Comparison of ENCODE assay signal across 8 cellular contexts in genomic region chr11:57566564-57567209, GRCh38. TPM values are rescaled to one million over a fixed set of nuclear protein-coding genes. Genes with fewer than 3 reads are reported as not detected.
DNase-seq lines count a peak whose midpoint lies in the region; ATAC-seq, FAIRE-seq and TF ChIP-seq lines count a peak whose summit lies in the region.

No MANE protein-coding gene starts in this region.

- no peaks in the 10 kb centered on the region for H3K27me3 Mint-ChIP-seq in activated CD4-positive, alpha-beta T cell treated with anti-CD3 and anti-CD28 coated beads, Interleukin-2, amount 10 ng/mL, durations not matched to agents 24 days and 14 days

- H3K9me3 Mint-ChIP-seq in activated CD4-positive, alpha-beta T cell treated with anti-CD3 and anti-CD28 coated beads, Interleukin-2, amount 10 ng/mL, durations not matched to agents 24 days and 14 days: no peaks in the 10 kb centered on the region

- H3K27ac Mint-ChIP-seq in activated CD4-positive, alpha-beta T cell treated with anti-CD3 and anti-CD28 coated beads, Interleukin-2, amount 10 ng/mL, durations not matched to agents 24 days and 14 days: peak overlapping the region; percentile 91

- ATAC-seq in GM19467 (IDR thresholded peaks at IDR 0.05; ENCODE audit: unreplicated experiment) (peak; percentile 16), GM18520 (IDR thresholded peaks at IDR 0.05; ENCODE audit: unreplicated experiment) (no peak), GM18858 (IDR thresholded peaks at IDR 0.05; ENCODE audit: unreplicated experiment) (no peak)

- intact Hi-C loops in activated CD4-positive, alpha-beta T cell treated with anti-CD3 and anti-CD28 coated beads, Interleukin-2, amount 10 ng/mL, durations not matched to agents 24 days and 14 days (cut with micrococcal nuclease): loop anchor here (1.0 to 10.0 kb wide), 8 partner anchors 35 to 1578 kb away; partner anchors contain the start of genes FAM111A, MED19, TMX2 and ZFP91

- 5 to 13% (median 5%) methylated on average over 6 of the region's 6 CpGs for WGBS in small intestine, 3 donors

- FAIRE-seq in small intestine (lab: Jason Lieb, UNC): no peak

- no peak for TF ChIP-seq CTCF in fibroblast of villous mesenchyme (IDR thresholded peaks at IDR 0.05; ENCODE audit: insufficient read depth, low read depth, low read length)

- H3K4me3 Mint-ChIP-seq in activated CD4-positive, alpha-beta T cell treated with anti-CD3 and anti-CD28 coated beads, Interleukin-2, amount 10 ng/mL, durations not matched to agents 24 days and 14 days: peak overlapping the region; percentile 99

- H3K4me3 ChIP-seq in fibroblast of villous mesenchyme (ENCODE audit: low read depth, low read length): peak overlapping the region; percentile 91
- peak overlapping the region; percentile 74 to 84 for H3K4me3 ChIP-seq in small intestine (ENCODE audit: low read depth in 1 of 2, low read length in 2 of 2)

- H3K9me3 ChIP-seq in small intestine (ENCODE audit: control insufficient read depth, low read depth): no peaks in the 10 kb centered on the region

- H3K36me3 ChIP-seq in small intestine (ENCODE audit: control insufficient read depth in 2 of 2, insufficient read depth in 2 of 2, low read length in 2 of 2): no peaks in the 10 kb centered on the region

- no peaks in the 10 kb centered on the region for H3K27me3 ChIP-seq in small intestine (ENCODE audit: control insufficient read depth in 2 of 2, insufficient read depth in 2 of 2, low read length in 2 of 2)

- peaks cover 22% of the 10 kb centered on the region for H3K36me3 Mint-ChIP-seq in activated CD4-positive, alpha-beta T cell treated with anti-CD3 and anti-CD28 coated beads, Interleukin-2, amount 10 ng/mL, durations not matched to agents 24 days and 14 days (ENCODE audit: low read depth)

- peak; percentile 75 for DNase-seq in activated CD4-positive, alpha-beta T cell treated with anti-CD3 and anti-CD28 coated beads, Interleukin-2, amount 10 ng/mL, durations not matched to agents 24 days and 14 days
- DNase-seq in fibroblast of villous mesenchyme (ENCODE audit: low read depth) (no peak), small intestine (no peak), NCI-H2171 (lab: John Stamatoyannopoulos, UW) (no peak), DMS53 (lab: John Stamatoyannopoulos, UW) (no peak)

- H3K4me1 Mint-ChIP-seq in activated CD4-positive, alpha-beta T cell treated with anti-CD3 and anti-CD28 coated beads, Interleukin-2, amount 10 ng/mL, durations not matched to agents 24 days and 14 days: peaks cover 48% of the 10 kb centered on the region

- H3K27ac ChIP-seq in small intestine (ENCODE audit: low read depth in 1 of 2, low read length in 1 of 2): peak overlapping the region; percentile 51 to 85

- peaks cover 2 to 8% of the 10 kb centered on the region in 2 donors for H3K4me1 ChIP-seq in small intestine (ENCODE audit: control insufficient read depth in 2 of 2, insufficient read depth in 1 of 2, low read depth in 1 of 2, low read length in 1 of 2)

RNA-seq across cellular contexts. Expression of gene UBE2L6, which starts 0.8 kb away (rescaled TPM):
- 151 and 157 TPM in 2 replicates for total RNA-seq in activated CD4-positive, alpha-beta T cell treated with anti-CD3 and anti-CD28 coated beads, Interleukin-2, amount 10 ng/mL, durations not matched to agents 24 days and 14 days
- total RNA-seq in fibroblast of villous mesenchyme: 60.9 and 73.0 TPM in 2 replicates
- 10 to 100 TPM; 56.8 to 72.3 (median 60.5) TPM for polyA plus RNA-seq in small intestine

RNA-seq across cellular contexts. Expression of gene SMTNL1, which starts 29.3 kb away (rescaled TPM):
- not detected in 2 replicates for total RNA-seq in activated CD4-positive, alpha-beta T cell treated with anti-CD3 and anti-CD28 coated beads, Interleukin-2, amount 10 ng/mL, durations not matched to agents 24 days and 14 days
- total RNA-seq in fibroblast of villous mesenchyme: not detected in 2 replicates
- polyA plus RNA-seq in small intestine: not detected

RNA-seq across cellular contexts. Expression of gene SERPING1, which starts 30.8 kb away (rescaled TPM):
- 0.14 and 0.28 TPM in 2 replicates for total RNA-seq in activated CD4-positive, alpha-beta T cell treated with anti-CD3 and anti-CD28 coated beads, Interleukin-2, amount 10 ng/mL, durations not matched to agents 24 days and 14 days
- 10.8 and 21.9 TPM in 2 replicates for total RNA-seq in fibroblast of villous mesenchyme
- 100 to 1,000 TPM in 1 of 3 donors, 10 to 100 TPM in 1, 1 to 10 TPM in 1; 5.4 to 201 (median 17.6) TPM for polyA plus RNA-seq in small intestine

RNA-seq across cellular contexts. Expression of gene TIMM10, which starts 36.1 kb away (rescaled TPM):
- total RNA-seq in activated CD4-positive, alpha-beta T cell treated with anti-CD3 and anti-CD28 coated beads, Interleukin-2, amount 10 ng/mL, durations not matched to agents 24 days and 14 days: 108 and 112 TPM in 2 replicates
- 27.7 and 39.3 TPM in 2 replicates for total RNA-seq in fibroblast of villous mesenchyme
- polyA plus RNA-seq in small intestine: 10 to 100 TPM; 58.4 to 84.8 (median 63.1) TPM

RNA-seq across cellular contexts. Expression of gene SLC43A1, which starts 51.2 kb away (rescaled TPM):
- total RNA-seq in activated CD4-positive, alpha-beta T cell treated with anti-CD3 and anti-CD28 coated beads, Interleukin-2, amount 10 ng/mL, durations not matched to agents 24 days and 14 days: 35.3 and 35.8 TPM in 2 replicates
- 6.0 and 9.3 TPM in 2 replicates for total RNA-seq in fibroblast of villous mesenchyme
- polyA plus RNA-seq in small intestine: 10 to 100 TPM in 1 of 3 donors, 1 to 10 TPM in 1, under 1 TPM in 1; 0.67 to 25.0 (median 2.4) TPM
